ENCODE assay signal across 10 cellular contexts in the genomic region with DNA sequence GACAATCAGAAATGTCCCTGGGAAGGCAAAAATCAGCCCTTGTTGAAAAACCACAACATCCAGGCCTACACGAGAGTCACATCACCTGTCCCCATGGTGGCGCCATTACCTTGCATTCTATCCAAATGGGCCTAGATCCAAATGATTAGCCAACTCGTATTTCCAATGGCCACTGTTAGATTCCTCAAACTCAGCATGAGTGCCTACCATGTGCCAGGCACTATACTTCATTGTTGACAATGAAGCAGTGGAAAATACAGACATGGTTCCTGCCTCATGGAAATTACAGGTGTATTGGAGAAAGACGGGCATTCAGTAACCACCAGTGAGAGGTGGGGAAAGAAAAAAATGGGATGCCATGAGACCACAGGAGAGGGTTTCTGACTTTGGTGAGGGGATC. TPM values are rescaled to one million over a fixed set of nuclear protein-coding genes. Genes with fewer than 3 reads are reported as not detected.
DNase-seq lines count a peak whose midpoint lies in the region; ATAC-seq and TF ChIP-seq lines count a peak whose summit lies in the region.
"Had no signal": no experiment of that assay in that cellular context is flagged by ENCODE, and none has a peak within 500 bp of the region (broad histone marks: within the 10 kb centered on the region; RNA-seq: fewer than 3 reads in every experiment).

No MANE protein-coding gene starts in this region.

- H3K4me1 ChIP-seq in fibroblast of lung (ENCODE audit: control insufficient read depth, extremely low read depth, insufficient read depth, low read length) (peaks cover 26% of the 10 kb centered on the region), sigmoid colon (peaks cover 0 to 30% (median 5%) of the 10 kb centered on the region in 4 donors)

- TF ChIP-seq CTCF in GM06990 (IDR thresholded peaks at IDR 0.05; ENCODE audit: insufficient read depth, low read length, poor library complexity, severe bottlenecking) (peak; percentile 70), NB4 (IDR thresholded peaks at IDR 0.05; ENCODE audit: low read depth, low read length) (no peak), fibroblast of lung (conservative IDR thresholded peaks at IDR 0.05 in 1 of 2, IDR thresholded peaks at IDR 0.05 in 1 of 2; ENCODE audit: low read depth in 1 of 2, low read length in 2 of 2) (peak in 1 of 2 donors; percentile 3), sigmoid colon (IDR thresholded peaks at IDR 0.05) (peak in 1 of 4 experiments; percentile 14)

- WGBS in sigmoid colon, 2 donors = 33 to 61% methylated on average over 4 of the region's 4 CpGs

- no peaks in the 10 kb centered on the region for H3K9me3 Mint-ChIP-seq in T-cell

- H3K27ac ChIP-seq in fibroblast of lung (ENCODE audit: insufficient read depth, low read length) (peak overlapping the region; percentile 91), sigmoid colon (no peak overlapping the region)
- H3K27ac ChIP-seq: neutrophil had no signal

- POLR2A ChIA-PET in T-cell (lab: Charles Lee) = no interaction called here

- DNase-seq in GM06990 (ENCODE audit: extremely low read depth, insufficient read length) (no peak), NB4 (ENCODE audit: low read depth) (peak; percentile 55), T-cell (peak in 20 of 34 experiments; percentile 12 to 40 (median 24)), fibroblast of lung (ENCODE audit: low read depth in 2 of 2) (peak; percentile 43 to 48), sigmoid colon (no peak)
- DNase-seq in stimulated activated CD4-positive, alpha-beta T cell treated with anti-CD3 and anti-CD28 coated beads, Interleukin-2, amount 100 ng/mL, for 24 hours = peak; percentile 25 to 46

- no peak overlapping the region for H3K4me2 ChIP-seq in fibroblast of lung (ENCODE audit: extremely low read depth, insufficient read depth, low read length)

- TF ChIP-seq POLR2A in NB4 (IDR thresholded peaks at IDR 0.05; ENCODE audit: extremely low read depth, insufficient read length) (no peak), sigmoid colon (IDR thresholded peaks at IDR 0.05) (no peak)

- no peak overlapping the region for H3K9ac ChIP-seq in fibroblast of lung (ENCODE audit: insufficient read depth, low read length)

- H3K27me3 ChIP-seq in GM06990 (replicated peaks; ENCODE audit: control insufficient read depth, insufficient read depth, low read length) = no peaks in the 10 kb centered on the region
- no peaks in the 10 kb centered on the region for H3K27me3 ChIP-seq in fibroblast of lung (ENCODE audit: control insufficient read depth, insufficient read depth, low read length)
- H3K27me3 ChIP-seq in sigmoid colon = no peaks in the 10 kb centered on the region
- H3K27me3 ChIP-seq: neutrophil had no signal

- H3K9me3 ChIP-seq in fibroblast of lung (ENCODE audit: control insufficient read depth, insufficient read depth, low read depth, low read length) = no peaks in the 10 kb centered on the region
- H3K9me3 ChIP-seq in sigmoid colon = no peaks in the 10 kb centered on the region
- H3K9me3 ChIP-seq: neutrophil had no signal

- intact Hi-C loops in sigmoid colon (cut with DNase I) = no loop called here

- H3K4me1 Mint-ChIP-seq in T-cell = peaks cover 4 to 14% (median 10%) of the 10 kb centered on the region in 3 donors

- no peak overlapping the region for H3K4me3 ChIP-seq in GM06990 (replicated peaks; ENCODE audit: low read depth, low read length)
- H3K4me3 ChIP-seq in NB4 (ENCODE audit: low read depth, low read length) = no peak overlapping the region
- no peak overlapping the region for H3K4me3 ChIP-seq in fibroblast of lung (replicated peaks in 1 of 4; ENCODE audit: control extremely low read depth in 1 of 4, insufficient read depth in 1 of 4, low read depth in 3 of 4, low read length in 4 of 4)
- H3K4me3 ChIP-seq in sigmoid colon = no peak overlapping the region

- no peaks in the 10 kb centered on the region for H3K79me2 ChIP-seq in fibroblast of lung (ENCODE audit: control insufficient read depth, insufficient read depth, low read length)

- H3K4me3 Mint-ChIP-seq in T-cell = no peak overlapping the region

- ATAC-seq in T-cell (replicated peaks in 1 of 4) = peak in 1 of 4 experiments; percentile 33
- ATAC-seq in GM21526 (IDR thresholded peaks at IDR 0.05; ENCODE audit: low FRiP score, unreplicated experiment) = no peak
- ATAC-seq in HG03354 (IDR thresholded peaks at IDR 0.05; ENCODE audit: poor library complexity, severe bottlenecking, unreplicated experiment) = no peak

- CTCF ChIA-PET in T-cell (lab: Charles Lee) = no interaction called here

- H3K36me3 ChIP-seq in GM06990 (ENCODE audit: control insufficient read depth, insufficient read depth, low read length) (no peaks in the 10 kb centered on the region), fibroblast of lung (ENCODE audit: control insufficient read depth, insufficient read depth, low read length) (no peaks in the 10 kb centered on the region), sigmoid colon (no peaks in the 10 kb centered on the region)
- H3K36me3 ChIP-seq: neutrophil had no signal

- TF ChIP-seq EP300 in sigmoid colon (IDR thresholded peaks at IDR 0.05) = no peak

- H2AFZ ChIP-seq in fibroblast of lung (ENCODE audit: low read length) = no peak overlapping the region

- no peaks in the 10 kb centered on the region for H4K20me1 ChIP-seq in fibroblast of lung (ENCODE audit: control insufficient read depth, extremely low read depth, insufficient read depth, low read length)

- no peaks in the 10 kb centered on the region for H3K36me3 Mint-ChIP-seq in T-cell

- H3K27me3 Mint-ChIP-seq in T-cell = peaks cover 0 to 2% of the 10 kb centered on the region in 2 donors

- H3K27ac Mint-ChIP-seq in T-cell = no peak overlapping the region

RNA-seq across cellular contexts. Expression of a gene that starts 29.8 kb away (rescaled TPM):
- total RNA-seq in T-cell = under 1 TPM in 3 of 5 donors, not detected in 2; 0.38 to 0.72 (median 0.38) TPM
- 14.4 and 28.4 TPM in 2 replicates for total RNA-seq in fibroblast of lung
- polyA plus RNA-seq in fibroblast of lung = 18.8 and 31.2 TPM in 2 replicates
- polyA plus RNA-seq in fibroblast of lung (2012) = 112 and 132 TPM in 2 replicates
- 267 and 318 TPM in 2 replicates for polyA minus RNA-seq in fibroblast of lung (ENCODE audit: low replicate concordance)
- total RNA-seq in sigmoid colon = 1 to 10 TPM in 3 of 4 donors, under 1 TPM in 1; 0.66 to 7.2 (median 2.6) TPM
- polyA plus RNA-seq in sigmoid colon = 10 to 100 TPM; 43.2 to 63.1 (median 44.7) TPM
- total RNA-seq: T-helper 1 cell treated with Interleukin-12 subunit alpha and Interleukin-12 subunit beta and Interleukin-4 antibody, amounts not matched to agents 30 ng/mL and 1 ng/mL, for 36 hours had no signal

Comparison
In these comparisons a context has a peak if more than half of its experiments do, and no peak if none do; other contexts are left out.
1. DNase-seq: peak in NB4 (single experiment), T-cell (20 of 34), fibroblast of lung (2 of 2) and stimulated activated CD4-positive, alpha-beta T cell treated with anti-CD3 and anti-CD28 coated beads, Interleukin-2, amount 100 ng/mL, for 24 hours (2 of 2); none in GM06990 (single experiment) and sigmoid colon (single experiment).